18 cellular contexts compared by ENCODE assay signal in the genomic region with DNA sequence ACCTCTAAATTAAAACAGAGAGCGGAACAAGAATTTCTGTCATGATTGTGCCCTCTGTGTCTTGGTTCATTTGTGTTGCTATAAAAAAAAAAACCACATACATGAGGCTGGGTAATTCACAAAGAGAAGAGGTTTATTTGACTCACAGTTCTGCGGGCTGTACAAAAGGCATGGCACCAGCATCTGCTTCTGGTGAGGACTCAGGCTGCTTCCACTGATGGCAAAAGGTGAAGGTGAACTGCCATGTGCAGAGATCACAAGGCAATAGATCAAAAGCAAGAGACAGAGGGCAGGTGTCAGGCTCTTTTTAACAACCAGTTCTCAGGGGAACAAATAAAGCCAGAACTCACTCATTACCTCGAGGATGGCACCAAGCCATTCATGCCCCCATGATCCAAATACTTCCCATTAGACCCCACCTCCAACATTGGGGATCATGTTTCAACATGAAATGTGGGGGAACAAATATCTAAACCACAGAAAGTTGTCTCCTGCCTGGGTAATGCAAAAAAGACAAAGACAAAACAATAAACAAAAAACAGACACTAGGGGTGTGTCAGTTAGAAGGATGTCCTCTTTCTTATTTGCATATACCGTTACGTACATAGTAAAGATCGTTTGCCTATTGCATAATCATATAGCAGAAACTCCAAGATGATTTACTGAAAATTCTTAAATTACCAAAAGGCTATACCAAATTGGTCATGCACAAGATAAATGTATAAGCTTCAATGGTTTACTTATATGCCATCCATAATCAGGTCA. TPM values are rescaled to one million over a fixed set of nuclear protein-coding genes. Genes with fewer than 3 reads are reported as not detected.
DNase-seq lines count a peak whose midpoint lies in the region; ATAC-seq, FAIRE-seq and TF ChIP-seq lines count a peak whose summit lies in the region.
"Had no signal": no experiment of that assay in that cellular context is flagged by ENCODE, and none has a peak within 500 bp of the region (broad histone marks: within the 10 kb centered on the region; RNA-seq: fewer than 3 reads in every experiment).

No MANE protein-coding gene starts in this region.

- H3K4me3 ChIP-seq in CD4-positive, CD25-positive, alpha-beta regulatory T cell (ENCODE audit: low read depth, low read length) = no peak overlapping the region
- no peak overlapping the region for H3K4me3 ChIP-seq in CD8-positive, alpha-beta memory T cell (ENCODE audit: low read length)
- no peak overlapping the region for H3K4me3 ChIP-seq in bronchial epithelial cell (ENCODE audit: low read depth, low read length)
- H3K4me3 ChIP-seq: transverse colon had no signal

- peaks cover 36 to 79% (median 54%) of the 10 kb centered on the region in 4 donors for H3K4me1 Mint-ChIP-seq in CD4-positive, CD25-positive, alpha-beta regulatory T cell
- peaks cover 52 to 78% (median 76%) of the 10 kb centered on the region in 3 donors for H3K4me1 Mint-ChIP-seq in CD8-positive, alpha-beta memory T cell

- H3K4me3 Mint-ChIP-seq in CD4-positive, CD25-positive, alpha-beta regulatory T cell = peak overlapping the region in 3 of 4 donors; percentile 45 to 56 (median 47)
- H3K4me3 Mint-ChIP-seq in CD8-positive, alpha-beta memory T cell = no peak overlapping the region
- H3K4me3 Mint-ChIP-seq: HFFc6 had no signal

- DNase-seq in CD4-positive, CD25-positive, alpha-beta regulatory T cell = no peak
- DNase-seq in CD8-positive, alpha-beta memory T cell = no peak
- DNase-seq in NCI-H526 (lab: John Stamatoyannopoulos, UW) (peak; percentile 82 to 87), bronchial epithelial cell (ENCODE audit: low read depth) (peak; percentile 12), Kasumi-1 (lab: John Stamatoyannopoulos, UW) (no peak)
- DNase-seq: C1 segment of cervical spinal cord; central memory CD4-positive, alpha-beta T cell; effector CD8-positive, alpha-beta T cell; HFFc6; hippocampal formation; NCI-H1436; occipital lobe; right cardiac atrium; stimulated activated CD4-positive, alpha-beta T cell treated with anti-CD3 and anti-CD28 coated beads, Interleukin-2, amount 100 ng/mL, for 24 hours; transverse colon had no signal

- H3K27me3 Mint-ChIP-seq in CD4-positive, CD25-positive, alpha-beta regulatory T cell = no peaks in the 10 kb centered on the region
- no peaks in the 10 kb centered on the region for H3K27me3 Mint-ChIP-seq in CD8-positive, alpha-beta memory T cell

- no peak for FAIRE-seq in bronchial epithelial cell (lab: Jason Lieb, UNC)

- peak overlapping the region; percentile 78 to 87 (median 80) for H3K27ac Mint-ChIP-seq in CD4-positive, CD25-positive, alpha-beta regulatory T cell
- peak overlapping the region; percentile 60 to 92 (median 86) for H3K27ac Mint-ChIP-seq in CD8-positive, alpha-beta memory T cell
- H3K27ac Mint-ChIP-seq: HFFc6 had no signal

- H3K36me3 ChIP-seq in CD4-positive, CD25-positive, alpha-beta regulatory T cell (ENCODE audit: control insufficient read depth, insufficient read depth, low read length) = peaks cover 31% of the 10 kb centered on the region
- H3K36me3 ChIP-seq in CD8-positive, alpha-beta memory T cell (ENCODE audit: insufficient read depth, low read length) = peaks cover 14% of the 10 kb centered on the region
- no peaks in the 10 kb centered on the region for H3K36me3 ChIP-seq in bronchial epithelial cell (ENCODE audit: control insufficient read depth, insufficient read depth, low read length)
- H3K36me3 ChIP-seq: transverse colon had no signal

- peaks cover 20% of the 10 kb centered on the region for H3K4me1 ChIP-seq in CD4-positive, CD25-positive, alpha-beta regulatory T cell (ENCODE audit: control insufficient read depth, insufficient read depth, low read length, poor library complexity, severe bottlenecking)
- H3K4me1 ChIP-seq in CD8-positive, alpha-beta memory T cell (ENCODE audit: insufficient read depth, low read length) = peaks cover 32% of the 10 kb centered on the region

- peak overlapping the region; percentile 67 for H3K27ac ChIP-seq in CD4-positive, CD25-positive, alpha-beta regulatory T cell (ENCODE audit: insufficient read depth, low read length, poor library complexity, severe bottlenecking)
- no peak overlapping the region for H3K27ac ChIP-seq in CD8-positive, alpha-beta memory T cell (ENCODE audit: low read depth, low read length)
- H3K27ac ChIP-seq: transverse colon had no signal

- H3K36me3 Mint-ChIP-seq in CD4-positive, CD25-positive, alpha-beta regulatory T cell = peaks cover 41% of the 10 kb centered on the region
- peaks cover 17 to 47% (median 27%) of the 10 kb centered on the region in 3 donors for H3K36me3 Mint-ChIP-seq in CD8-positive, alpha-beta memory T cell

- no peaks in the 10 kb centered on the region for H3K9me3 ChIP-seq in CD4-positive, CD25-positive, alpha-beta regulatory T cell (ENCODE audit: control insufficient read depth in 2 of 2, low read length in 2 of 2)
- no peaks in the 10 kb centered on the region for H3K9me3 ChIP-seq in CD8-positive, alpha-beta memory T cell (ENCODE audit: low read length)
- H3K9me3 ChIP-seq: transverse colon had no signal

- POLR2A ChIA-PET in CD8-positive, alpha-beta memory T cell (lab: Charles Lee) = no interaction called here

- no peaks in the 10 kb centered on the region for H3K27me3 ChIP-seq in CD4-positive, CD25-positive, alpha-beta regulatory T cell (ENCODE audit: control insufficient read depth, insufficient read depth, low read length)
- no peaks in the 10 kb centered on the region for H3K27me3 ChIP-seq in CD8-positive, alpha-beta memory T cell (ENCODE audit: insufficient read depth, low read length, poor library complexity, severe bottlenecking)
- H3K27me3 ChIP-seq in bronchial epithelial cell (ENCODE audit: control insufficient read depth, insufficient read depth, low read length) = no peaks in the 10 kb centered on the region
- H3K27me3 ChIP-seq: transverse colon had no signal

- peak; percentile 21 to 66 for ATAC-seq in CD4-positive, CD25-positive, alpha-beta regulatory T cell (ENCODE audit: low read depth in 2 of 2)
- ATAC-seq in GM21528 (IDR thresholded peaks at IDR 0.05; ENCODE audit: low FRiP score, unreplicated experiment) = no peak
- no peak for ATAC-seq in GM21360 (IDR thresholded peaks at IDR 0.05; ENCODE audit: unreplicated experiment)
- ATAC-seq: Panc1, right cardiac atrium had no signal

- TF ChIP-seq CTCF in bronchial epithelial cell (IDR thresholded peaks at IDR 0.05; ENCODE audit: insufficient read depth, low read length, severe bottlenecking) = no peak

- peaks cover 0 to 3% (median 0%) of the 10 kb centered on the region in 7 donors for H3K9me3 Mint-ChIP-seq in CD4-positive, CD25-positive, alpha-beta regulatory T cell
- no peaks in the 10 kb centered on the region for H3K9me3 Mint-ChIP-seq in CD8-positive, alpha-beta memory T cell

- CTCF ChIA-PET in CD8-positive, alpha-beta memory T cell (lab: Charles Lee) = no interaction called here

RNA-seq across cellular contexts. Expression of a gene that starts 17.0 kb away (rescaled TPM):
- total RNA-seq in CD4-positive, CD25-positive, alpha-beta regulatory T cell = 48.1 TPM
- polyA plus RNA-seq in CD4-positive, CD25-positive, alpha-beta regulatory T cell = 10 to 100 TPM; 29.1 to 46.2 (median 37.1) TPM
- 10 to 100 TPM; 63.5 to 65.1 TPM for total RNA-seq in CD8-positive, alpha-beta memory T cell
- polyA plus RNA-seq in CD8-positive, alpha-beta memory T cell = 42.3 TPM
- 0.79 and 2.3 TPM in 2 replicates for total RNA-seq in bronchial epithelial cell

RNA-seq across cellular contexts. Expression of a gene that starts 44.5 kb away (rescaled TPM):
- total RNA-seq in CD4-positive, CD25-positive, alpha-beta regulatory T cell = 38.1 TPM
- polyA plus RNA-seq in CD4-positive, CD25-positive, alpha-beta regulatory T cell = 100 to 1,000 TPM; 100 to 116 (median 109) TPM
- 10 to 100 TPM; 40.4 to 42.4 TPM for total RNA-seq in CD8-positive, alpha-beta memory T cell
- 103 TPM for polyA plus RNA-seq in CD8-positive, alpha-beta memory T cell
- total RNA-seq in bronchial epithelial cell = 142 and 372 TPM in 2 replicates

Comparison
In these comparisons a context has a peak if more than half of its experiments do, and no peak if none do; other contexts are left out.
1. ATAC-seq: peak in CD4-positive, CD25-positive, alpha-beta regulatory T cell (2 of 2); none in GM21528 (single experiment) and GM21360 (single experiment).
2. DNase-seq: peak in NCI-H526 (2 of 2) and bronchial epithelial cell (single experiment); none in CD4-positive, CD25-positive, alpha-beta regulatory T cell (0 of 3), CD8-positive, alpha-beta memory T cell (0 of 5) and Kasumi-1 (0 of 2).
3. H3K4me3 Mint-ChIP-seq: peak in CD4-positive, CD25-positive, alpha-beta regulatory T cell (3 of 4); none in CD8-positive, alpha-beta memory T cell (0 of 7).
4. RNA of a gene that starts 17.0 kb away (total RNA-seq): 63.5 to 65.1 TPM in CD8-positive, alpha-beta memory T cell and 48.1 TPM in CD4-positive, CD25-positive, alpha-beta regulatory T cell (single experiment); 0.79 to 2.3 TPM in bronchial epithelial cell; every median in the first group is over 10 times any median in the second.